ENCODE assay signal across 19 cellular contexts in the genomic region with DNA sequence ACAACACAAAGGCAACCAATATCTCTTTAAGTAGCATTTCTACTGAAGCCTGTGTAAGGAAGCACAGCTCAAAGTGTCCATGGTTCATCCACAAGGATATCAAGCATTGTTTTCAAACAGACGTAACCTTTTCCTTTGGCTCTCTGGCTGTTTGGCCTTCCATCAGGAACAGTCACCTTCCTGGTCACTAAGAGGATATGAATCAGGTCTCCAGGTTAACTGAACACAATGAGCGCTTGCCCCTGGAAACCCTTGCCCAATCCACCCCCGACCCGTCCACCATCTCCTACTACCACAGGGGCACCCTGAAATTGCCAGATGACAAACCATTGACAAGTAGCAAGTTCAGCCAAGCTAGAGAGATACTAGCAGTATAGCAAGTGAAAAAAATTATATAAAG.
DNase-seq lines count a peak whose midpoint lies in the region; ATAC-seq and TF ChIP-seq lines count a peak whose summit lies in the region.
"Had no signal": no experiment of that assay in that cellular context is flagged by ENCODE, and none has a peak within 500 bp of the region (broad histone marks: within the 10 kb centered on the region; RNA-seq: fewer than 3 reads in every experiment).

No MANE protein-coding gene starts in this region.

- no peaks in the 10 kb centered on the region for H3K27me3 ChIP-seq in MG63
- no peaks in the 10 kb centered on the region for H3K27me3 ChIP-seq in CD4-positive, alpha-beta T cell (ENCODE audit: control insufficient read depth, insufficient read depth, low read length)

- H3K4me1 ChIP-seq in mesodermal cell (ENCODE audit: control insufficient read depth, insufficient read depth, low read length, poor library complexity, severe bottlenecking) = peaks cover 9% of the 10 kb centered on the region

- H3K27ac ChIP-seq in mesodermal cell (ENCODE audit: low read depth, low read length, severe bottlenecking) = peak overlapping the region; percentile 33
- H3K27ac ChIP-seq in CD4-positive, alpha-beta T cell (ENCODE audit: low read depth, low read length) = no peak overlapping the region
- H3K27ac ChIP-seq: HL-60 had no signal

- DNase-seq in ELR (ENCODE audit: low read depth) (peak; percentile 51), MG63 (peak; percentile 76), fibroblast of the aortic adventitia (ENCODE audit: low read depth) (peak; percentile 50)
- no peak for DNase-seq in CD4-positive, alpha-beta T cell
- DNase-seq: ACHN; CD8-positive, alpha-beta T cell; DND-41; GF-D8; HCEC 1CT; KBM-7; NCI-H1092 treated with DMSO at 0.1 percent for 48 hours; NCI-H1694; NCI-H2107; NCI-H226 had no signal

- no peaks in the 10 kb centered on the region for H3K4me1 Mint-ChIP-seq in CD4-positive, alpha-beta T cell (ENCODE audit: low read depth)
- H3K4me1 Mint-ChIP-seq: B cell had no signal

- WGBS in mesodermal cell (ENCODE audit: insufficient coverage in 2 of 2), 2 experiments = 88 to 89% methylated on average over 2 to 3 of the region's 4 CpGs

- H3K4me3 Mint-ChIP-seq in CD4-positive, alpha-beta T cell = no peak overlapping the region
- H3K4me3 Mint-ChIP-seq: B cell; CD8-positive, alpha-beta T cell had no signal

- H3K36me3 ChIP-seq in MG63 = no peaks in the 10 kb centered on the region
- H3K36me3 ChIP-seq in mesodermal cell (ENCODE audit: control insufficient read depth, insufficient read depth, low read length) = no peaks in the 10 kb centered on the region

- H3K9me3 Mint-ChIP-seq in CD4-positive, alpha-beta T cell = no peaks in the 10 kb centered on the region
- H3K9me3 Mint-ChIP-seq: CD8-positive, alpha-beta T cell had no signal

- H3K36me3 Mint-ChIP-seq in CD4-positive, alpha-beta T cell (ENCODE audit: low read depth) = no peaks in the 10 kb centered on the region
- H3K36me3 Mint-ChIP-seq: CD8-positive, alpha-beta T cell had no signal

- POLR2A ChIA-PET in CD4-positive, alpha-beta T cell (lab: Charles Lee) = no interaction called here

- H3K9me3 ChIP-seq in MG63 (no peaks in the 10 kb centered on the region), mesodermal cell (ENCODE audit: control insufficient read depth, low read length) (no peaks in the 10 kb centered on the region)
- H3K9me3 ChIP-seq in CD4-positive, alpha-beta T cell (ENCODE audit: control insufficient read depth, low read length) = no peaks in the 10 kb centered on the region

- TF ChIP-seq CTCF in fibroblast of the aortic adventitia (IDR thresholded peaks at IDR 0.05; ENCODE audit: insufficient read depth, low read length) = no peak
- no peak for TF ChIP-seq CTCF in CD4-positive, alpha-beta T cell (IDR thresholded peaks at IDR 0.05)

- intact Hi-C loops in CD4-positive, alpha-beta T cell (cut with DNase I, micrococcal nuclease) = no loop called here

- CTCF ChIA-PET in CD4-positive, alpha-beta T cell (lab: Charles Lee) = interaction anchor here (1.0 kb wide), 1 partner anchor 13 kb away, joined by 3 read pairs; no protein-coding TSS in a partner anchor

- H3K27ac Mint-ChIP-seq in CD4-positive, alpha-beta T cell = no peak overlapping the region
- H3K27ac Mint-ChIP-seq: B cell; CD8-positive, alpha-beta T cell had no signal

- no peak overlapping the region for H3K4me3 ChIP-seq in MG63
- no peak overlapping the region for H3K4me3 ChIP-seq in fibroblast of the aortic adventitia (ENCODE audit: low read depth, low read length)
- no peak overlapping the region for H3K4me3 ChIP-seq in mesodermal cell (ENCODE audit: extremely low read depth, insufficient read depth, low read length, poor library complexity, severe bottlenecking)

- no peaks in the 10 kb centered on the region for H3K27me3 Mint-ChIP-seq in CD4-positive, alpha-beta T cell

- ATAC-seq in CD4-positive, alpha-beta T cell (ENCODE audit: poor library complexity) = no peak
- ATAC-seq in HG03378 (IDR thresholded peaks at IDR 0.05; ENCODE audit: unreplicated experiment) (no peak), HG02870 (IDR thresholded peaks at IDR 0.05; ENCODE audit: unreplicated experiment) (no peak)
- ATAC-seq: CD8-positive, alpha-beta T cell had no signal

Comparison
In these comparisons a context has a peak if more than half of its experiments do, and no peak if none do; other contexts are left out.
1. DNase-seq: peak in ELR (single experiment), MG63 (single experiment) and fibroblast of the aortic adventitia (single experiment); none in CD4-positive, alpha-beta T cell (0 of 10).